Comparison of ENCODE assay signal across 9 cellular contexts in the genomic region with DNA sequence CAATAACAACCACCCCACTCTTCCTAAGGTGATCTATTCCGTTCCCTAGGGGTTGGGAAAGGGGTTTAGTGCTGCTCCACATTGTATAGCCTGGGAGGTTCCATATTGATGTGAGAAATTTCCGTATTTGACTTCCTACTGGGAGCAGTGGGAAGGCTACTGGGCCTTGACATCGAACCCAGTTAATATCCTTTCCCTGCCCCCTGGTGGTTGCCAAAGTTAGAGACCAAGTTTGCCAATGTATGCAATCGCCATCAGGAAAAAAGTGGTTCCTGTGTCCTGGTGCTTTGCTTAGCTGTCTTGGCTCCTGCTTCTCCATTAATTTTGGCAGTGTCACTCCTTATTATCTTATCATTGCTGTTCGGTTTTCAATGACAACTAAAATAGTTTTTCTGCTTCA.
DNase-seq lines count a peak whose midpoint lies in the region; ATAC-seq and TF ChIP-seq lines count a peak whose summit lies in the region.
"Had no signal": no experiment of that assay in that cellular context is flagged by ENCODE, and none has a peak within 500 bp of the region (broad histone marks: within the 10 kb centered on the region; RNA-seq: fewer than 3 reads in every experiment).

No MANE protein-coding gene starts in this region.

- DNase-seq in AG08396 (ENCODE audit: low spot score) (peak; percentile 14), fibroblast of villous mesenchyme (ENCODE audit: low read depth) (peak; percentile 36), esophagus muscularis mucosa (ENCODE audit: extremely low spot score) (no peak), uterus (no peak)
- DNase-seq in CD4-positive, alpha-beta T cell = no peak

- 63% methylated on average over 5 of the region's 5 CpGs for WGBS in esophagus muscularis mucosa

- no peaks in the 10 kb centered on the region for H3K4me1 Mint-ChIP-seq in CD4-positive, alpha-beta T cell (ENCODE audit: low read depth)
- H3K4me1 Mint-ChIP-seq: central memory CD8-positive, alpha-beta T cell had no signal

- H3K9me3 Mint-ChIP-seq in CD4-positive, alpha-beta T cell = peaks cover 3% of the 10 kb centered on the region

- H3K4me1 ChIP-seq in OCI-LY3 (ENCODE audit: low read length) (0 out of 2 replicates have a peak, but pooled peaks cover 3% of the 10 kb centered on the region), esophagus muscularis mucosa (no peaks in the 10 kb centered on the region), uterus (no peaks in the 10 kb centered on the region)

- H3K27me3 Mint-ChIP-seq in CD4-positive, alpha-beta T cell = no peaks in the 10 kb centered on the region
- H3K27me3 Mint-ChIP-seq: central memory CD8-positive, alpha-beta T cell had no signal

- intact Hi-C loops in CD4-positive, alpha-beta T cell (cut with DNase I, micrococcal nuclease) = loop anchor here in 1 of 2 experiments (10.0 kb wide), 1 partner anchor 61 kb away; no protein-coding TSS in a partner anchor
- intact Hi-C loops in esophagus muscularis mucosa (cut with DNase I) = no loop called here
- intact Hi-C loops in uterus (cut with DNase I; ENCODE audit: low total_unique reads) = no loop called here

- H3K4me3 ChIP-seq in GM12875 (ENCODE audit: low read depth, low read length) (no peak overlapping the region), OCI-LY3 (ENCODE audit: low read length) (no peak overlapping the region), fibroblast of villous mesenchyme (ENCODE audit: low read depth, low read length) (no peak overlapping the region), esophagus muscularis mucosa (no peak overlapping the region), uterus (no peak overlapping the region)

- no peak overlapping the region for H3K4me3 Mint-ChIP-seq in CD4-positive, alpha-beta T cell
- H3K4me3 Mint-ChIP-seq: central memory CD8-positive, alpha-beta T cell had no signal

- no peaks in the 10 kb centered on the region for H4K20me1 ChIP-seq in OCI-LY3 (ENCODE audit: insufficient read depth, low read length)

- H3K27me3 ChIP-seq in OCI-LY3 (ENCODE audit: low read depth, low read length) (no peaks in the 10 kb centered on the region), esophagus muscularis mucosa (no peaks in the 10 kb centered on the region), uterus (no peaks in the 10 kb centered on the region)
- no peaks in the 10 kb centered on the region for H3K27me3 ChIP-seq in CD4-positive, alpha-beta T cell (ENCODE audit: control insufficient read depth, insufficient read depth, low read length)

- H3K9me3 ChIP-seq in OCI-LY3 (ENCODE audit: insufficient read depth, low read length) = no peaks in the 10 kb centered on the region
- no peaks in the 10 kb centered on the region for H3K9me3 ChIP-seq in CD4-positive, alpha-beta T cell (ENCODE audit: control insufficient read depth, low read length)
- H3K9me3 ChIP-seq in esophagus muscularis mucosa = no peaks in the 10 kb centered on the region
- H3K9me3 ChIP-seq in uterus = no peaks in the 10 kb centered on the region

- H3K9ac ChIP-seq in OCI-LY3 (ENCODE audit: low read length) = no peak overlapping the region

- TF ChIP-seq POLR2A in esophagus muscularis mucosa (IDR thresholded peaks at IDR 0.05; ENCODE audit: low read depth) (no peak), uterus (IDR thresholded peaks at IDR 0.05) (no peak)

- CTCF ChIA-PET in CD4-positive, alpha-beta T cell (lab: Charles Lee) = no interaction called here

- no peak for ATAC-seq in CD4-positive, alpha-beta T cell (ENCODE audit: poor library complexity)
- ATAC-seq in GM19397 (IDR thresholded peaks at IDR 0.05; ENCODE audit: unreplicated experiment) = no peak

- no peak overlapping the region for H3K27ac Mint-ChIP-seq in CD4-positive, alpha-beta T cell

- no peak for TF ChIP-seq EP300 in esophagus muscularis mucosa (IDR thresholded peaks at IDR 0.05)

- no peaks in the 10 kb centered on the region for H3K79me2 ChIP-seq in OCI-LY3 (ENCODE audit: low read length)

- H3K36me3 ChIP-seq in OCI-LY3 (replicated peaks; ENCODE audit: low read depth, low read length) (no peaks in the 10 kb centered on the region), esophagus muscularis mucosa (no peaks in the 10 kb centered on the region), uterus (no peaks in the 10 kb centered on the region)

- peak; percentile 25; the same call in 1 of the 2 replicates for TF ChIP-seq CTCF in GM12875 (IDR thresholded peaks at IDR 0.05; ENCODE audit: borderline replicate concordance, insufficient read depth, low read depth, low read length)
- TF ChIP-seq CTCF in OCI-LY3 (IDR thresholded peaks at IDR 0.05; ENCODE audit: low read depth, low read length) = peak; percentile 62
- TF ChIP-seq CTCF in fibroblast of villous mesenchyme (IDR thresholded peaks at IDR 0.05; ENCODE audit: insufficient read depth, low read depth, low read length) = peak; percentile 54
- TF ChIP-seq CTCF in CD4-positive, alpha-beta T cell (IDR thresholded peaks at IDR 0.05) = no peak
- TF ChIP-seq CTCF in esophagus muscularis mucosa (IDR thresholded peaks at IDR 0.05) = peak in 1 of 3 experiments; percentile 16
- no peak for TF ChIP-seq CTCF in uterus (IDR thresholded peaks at IDR 0.05)

- H3K27ac ChIP-seq in OCI-LY3 (ENCODE audit: low read length) = no peak overlapping the region
- H3K27ac ChIP-seq in CD4-positive, alpha-beta T cell (ENCODE audit: low read depth, low read length) = no peak overlapping the region
- H3K27ac ChIP-seq in esophagus muscularis mucosa (replicated peaks in 1 of 4) = no peak overlapping the region
- no peak overlapping the region for H3K27ac ChIP-seq in uterus

- peak overlapping the region; percentile 27; the same call in 1 of the 2 replicates for H3K4me2 ChIP-seq in OCI-LY3 (ENCODE audit: low read length)

- POLR2A ChIA-PET in CD4-positive, alpha-beta T cell (lab: Charles Lee) = no interaction called here

- H3K36me3 Mint-ChIP-seq in CD4-positive, alpha-beta T cell (ENCODE audit: low read depth) = no peaks in the 10 kb centered on the region

- H2AFZ ChIP-seq in OCI-LY3 (ENCODE audit: low read depth, low read length) = peak overlapping the region; percentile 92

Comparison
In these comparisons a context has a peak if more than half of its experiments do, and no peak if none do; other contexts are left out.
1. DNase-seq: peak in AG08396 (single experiment) and fibroblast of villous mesenchyme (single experiment); none in CD4-positive, alpha-beta T cell (0 of 10), esophagus muscularis mucosa (single experiment) and uterus (0 of 2).
2. CTCF ChIP-seq: peak in GM12875 (single experiment), OCI-LY3 (single experiment) and fibroblast of villous mesenchyme (single experiment); none in CD4-positive, alpha-beta T cell (single experiment) and uterus (0 of 4).